In genomic region chr15:43751885-43752284, GRCh38 we compare ENCODE assay signal across 20 cellular contexts. TPM values are rescaled to one million over a fixed set of nuclear protein-coding genes. Genes with fewer than 3 reads are reported as not detected.
DNase-seq lines count a peak whose midpoint lies in the region; ATAC-seq lines count a peak whose summit lies in the region.
"Had no signal": no experiment of that assay in that cellular context is flagged by ENCODE, and none has a peak within 500 bp of the region (broad histone marks: within the 10 kb centered on the region; RNA-seq: fewer than 3 reads in every experiment).

No MANE protein-coding gene starts in this region.

- H3K9me3 Mint-ChIP-seq in stimulated activated naive CD8-positive, alpha-beta T cell treated with anti-CD3 and anti-CD28 coated beads, Interleukin-15, Interleukin-2, amounts not matched to agents 100 ng/mL and 50 ng/mL, for 24 hours: no peaks in the 10 kb centered on the region
- H3K9me3 Mint-ChIP-seq in stimulated activated naive CD8-positive, alpha-beta T cell treated with anti-CD3 and anti-CD28 coated beads, Interleukin-15, amount 100 ng/mL, for 72 hours: no peaks in the 10 kb centered on the region
- no peaks in the 10 kb centered on the region for H3K9me3 Mint-ChIP-seq in T-cell
- no peaks in the 10 kb centered on the region for H3K9me3 Mint-ChIP-seq in effector memory CD8-positive, alpha-beta T cell
- H3K9me3 Mint-ChIP-seq: dendritic cell treated with granulocyte-macrophage colony-stimulating factor and Interleukin-4, amounts not matched to agents 40 ng/mL and 50 ng/mL, for 4 days; GM23338 had no signal

- DNase-seq in stimulated activated naive CD8-positive, alpha-beta T cell treated with anti-CD3 and anti-CD28 coated beads, Interleukin-15, amount 100 ng/mL, for 72 hours: no peak
- DNase-seq in T-cell: no peak
- DNase-seq in effector memory CD8-positive, alpha-beta T cell: no peak
- no peak for DNase-seq in epidermal melanocyte (ENCODE audit: insufficient read length, low spot score)
- DNase-seq: foreskin keratinocyte; hippocampal formation; lower lobe of right lung; NCI-H1105 treated with DMSO at 0.1 percent for 48 hours; NCI-H524 treated with DMSO at 0.1 percent for 48 hours; Right ventricle myocardium superior; stimulated activated CD4-positive, alpha-beta T cell treated with anti-CD3 and anti-CD28 coated beads, Interleukin-2, amount 100 ng/mL, for 24 hours; stomach; upper lobe of right lung had no signal

- H3K36me3 Mint-ChIP-seq in stimulated activated naive CD8-positive, alpha-beta T cell treated with anti-CD3 and anti-CD28 coated beads, Interleukin-15, Interleukin-2, amounts not matched to agents 100 ng/mL and 50 ng/mL, for 24 hours (ENCODE audit: low read depth): peaks cover 72% of the 10 kb centered on the region
- H3K36me3 Mint-ChIP-seq in T-cell: peaks cover 15% of the 10 kb centered on the region
- H3K36me3 Mint-ChIP-seq in effector memory CD8-positive, alpha-beta T cell (ENCODE audit: insufficient read depth): peaks cover 68% of the 10 kb centered on the region

- no peaks in the 10 kb centered on the region for H3K27me3 Mint-ChIP-seq in stimulated activated naive CD8-positive, alpha-beta T cell treated with anti-CD3 and anti-CD28 coated beads, Interleukin-15, Interleukin-2, amounts not matched to agents 100 ng/mL and 50 ng/mL, for 24 hours
- H3K27me3 Mint-ChIP-seq in stimulated activated naive CD8-positive, alpha-beta T cell treated with anti-CD3 and anti-CD28 coated beads, Interleukin-15, amount 100 ng/mL, for 72 hours: no peaks in the 10 kb centered on the region
- H3K27me3 Mint-ChIP-seq in T-cell: no peaks in the 10 kb centered on the region
- no peaks in the 10 kb centered on the region for H3K27me3 Mint-ChIP-seq in effector memory CD8-positive, alpha-beta T cell
- H3K27me3 Mint-ChIP-seq: dendritic cell treated with granulocyte-macrophage colony-stimulating factor and Interleukin-4, amounts not matched to agents 40 ng/mL and 50 ng/mL, for 4 days had no signal

- peak overlapping the region; percentile 94 for H3K4me3 Mint-ChIP-seq in stimulated activated naive CD8-positive, alpha-beta T cell treated with anti-CD3 and anti-CD28 coated beads, Interleukin-15, Interleukin-2, amounts not matched to agents 100 ng/mL and 50 ng/mL, for 24 hours
- peak overlapping the region in 1 of 2 donors; percentile 9 for H3K4me3 Mint-ChIP-seq in stimulated activated naive CD8-positive, alpha-beta T cell treated with anti-CD3 and anti-CD28 coated beads, Interleukin-15, amount 100 ng/mL, for 72 hours
- peak overlapping the region; percentile 1 to 91 (median 45) for H3K4me3 Mint-ChIP-seq in T-cell
- peak overlapping the region; percentile 0 to 68 for H3K4me3 Mint-ChIP-seq in effector memory CD8-positive, alpha-beta T cell
- H3K4me3 Mint-ChIP-seq: dendritic cell treated with granulocyte-macrophage colony-stimulating factor and Interleukin-4, amounts not matched to agents 40 ng/mL and 50 ng/mL, for 4 days; GM23338 had no signal

- POLR2A ChIA-PET in T-cell (lab: Charles Lee): interaction anchor here in 1 of 2 donors (0.8 kb wide), 1 partner anchor 43 kb away, joined by 3 read pairs; no protein-coding TSS in a partner anchor

- no peak for ATAC-seq in stimulated activated naive CD8-positive, alpha-beta T cell treated with anti-CD3 and anti-CD28 coated beads, Interleukin-15, amount 100 ng/mL, for 72 hours
- ATAC-seq in T-cell (replicated peaks in 1 of 4) (no peak), GM18511 (IDR thresholded peaks at IDR 0.05; ENCODE audit: unreplicated experiment) (no peak), GM21447 (IDR thresholded peaks at IDR 0.05; ENCODE audit: unreplicated experiment) (no peak)
- ATAC-seq in effector memory CD8-positive, alpha-beta T cell (replicated peaks): no peak
- ATAC-seq: foreskin keratinocyte, GM23338, lower lobe of right lung, upper lobe of right lung had no signal

- H3K27ac Mint-ChIP-seq in stimulated activated naive CD8-positive, alpha-beta T cell treated with anti-CD3 and anti-CD28 coated beads, Interleukin-15, Interleukin-2, amounts not matched to agents 100 ng/mL and 50 ng/mL, for 24 hours: peak overlapping the region; percentile 28
- H3K27ac Mint-ChIP-seq in stimulated activated naive CD8-positive, alpha-beta T cell treated with anti-CD3 and anti-CD28 coated beads, Interleukin-15, amount 100 ng/mL, for 72 hours: peak overlapping the region in 1 of 2 donors; percentile 1
- H3K27ac Mint-ChIP-seq in T-cell: peak overlapping the region; percentile 36 to 50
- H3K27ac Mint-ChIP-seq in effector memory CD8-positive, alpha-beta T cell: peak overlapping the region in 1 of 2 donors; percentile 50
- H3K27ac Mint-ChIP-seq: dendritic cell treated with granulocyte-macrophage colony-stimulating factor and Interleukin-4, amounts not matched to agents 40 ng/mL and 50 ng/mL, for 4 days; GM23338 had no signal

- CTCF ChIA-PET in T-cell (lab: Charles Lee): no interaction called here

- peaks cover 64% of the 10 kb centered on the region for H3K4me1 Mint-ChIP-seq in stimulated activated naive CD8-positive, alpha-beta T cell treated with anti-CD3 and anti-CD28 coated beads, Interleukin-15, Interleukin-2, amounts not matched to agents 100 ng/mL and 50 ng/mL, for 24 hours (ENCODE audit: low read depth)
- peaks cover 51% of the 10 kb centered on the region for H3K4me1 Mint-ChIP-seq in stimulated activated naive CD8-positive, alpha-beta T cell treated with anti-CD3 and anti-CD28 coated beads, Interleukin-15, amount 100 ng/mL, for 72 hours
- peaks cover 58 to 72% (median 66%) of the 10 kb centered on the region in 3 donors for H3K4me1 Mint-ChIP-seq in T-cell
- peaks cover 33 to 54% of the 10 kb centered on the region in 2 donors for H3K4me1 Mint-ChIP-seq in effector memory CD8-positive, alpha-beta T cell (ENCODE audit: low read depth in 2 of 2)

RNA-seq across cellular contexts. Expression of gene PDIA3, which starts 5.6 kb away (rescaled TPM):
- 100 to 1,000 TPM; 151 to 231 (median 190) TPM for total RNA-seq in T-cell

RNA-seq across cellular contexts. Expression of gene ELL3, which starts 24.9 kb away (rescaled TPM):
- total RNA-seq in T-cell: 1 to 10 TPM in 4 of 5 donors, under 1 TPM in 1; 0.80 to 6.5 (median 2.2) TPM

RNA-seq across cellular contexts. Expression of gene SERF2, which starts 40.2 kb away (rescaled TPM):
- total RNA-seq in T-cell: 100 to 1,000 TPM; 397 to 586 (median 532) TPM

RNA-seq across cellular contexts. Expression of gene SERINC4, which starts 48.1 kb away (rescaled TPM):
- total RNA-seq in T-cell: under 1 TPM in 3 of 5 donors, not detected in 2; 0.20 to 0.32 (median 0.26) TPM
- total RNA-seq: epithelial cell of proximal tubule, GM23338, HT-29, lower lobe of right lung, stomach, upper lobe of right lung had no signal

RNA-seq across cellular contexts. Expression of gene HYPK, which starts 48.5 kb away (rescaled TPM):
- total RNA-seq in T-cell: 10 to 100 TPM; 19.2 to 23.6 (median 21.8) TPM
